ENCODE assay signal across 1 cellular context in genomic region chr1:18901147-18901951, GRCh38.
TF ChIP-seq lines count a peak whose summit lies in the region.

No MANE protein-coding gene starts in this region.

TF ChIP-seq in HepG2, 621 proteins besides CTCF, POLR2A, EP300 and RAD21 (continued from another document and continues in another):
- peak in 1 of 2 experiments; percentile 49; a peak in 1 of 4 replicates for TF ChIP-seq REST (IDR thresholded peaks at IDR 0.05; ENCODE audit: borderline replicate concordance in 1 of 2, low read depth in 1 of 2, low read length in 2 of 2)
- peak; percentile 35; the same call in 1 of the 2 replicates for TF ChIP-seq ZNF776 (CRISPR knock-in tag; IDR thresholded peaks at IDR 0.05)
- TF ChIP-seq ZNF75D (CRISPR knock-in tag; IDR thresholded peaks at IDR 0.05; ENCODE audit: borderline replicate concordance), result no peak
- no peak for TF ChIP-seq ZNF891 (CRISPR knock-in tag; IDR thresholded peaks at IDR 0.05)
- TF ChIP-seq PHF21A (CRISPR knock-in tag; IDR thresholded peaks at IDR 0.05), result peak; percentile 92
- no peak for TF ChIP-seq SMAD1 (CRISPR knock-in tag; IDR thresholded peaks at IDR 0.05; ENCODE audit: borderline replicate concordance, low read depth)
- TF ChIP-seq SMAD3 (CRISPR knock-in tag; IDR thresholded peaks at IDR 0.05), result no peak; the same call in 1 of the 2 replicates
- TF ChIP-seq EED (CRISPR knock-in tag; IDR thresholded peaks at IDR 0.05), result no peak
- no peak for TF ChIP-seq CCAR2 (optimal IDR thresholded peaks at IDR 0.05; ENCODE audit: low read depth, low read length)
- peak; percentile 41; the same call in 1 of the 2 replicates for TF ChIP-seq GFI1 (CRISPR knock-in tag; IDR thresholded peaks at IDR 0.05; ENCODE audit: borderline replicate concordance)
- no peak for TF ChIP-seq CENPT (CRISPR knock-in tag; IDR thresholded peaks at IDR 0.05; ENCODE audit: low read depth)
- TF ChIP-seq ZBTB20 (CRISPR knock-in tag; IDR thresholded peaks at IDR 0.05; ENCODE audit: borderline replicate concordance, low read depth), result peak; percentile 58; the same call in 1 of the 2 replicates
- no peak for TF ChIP-seq PRPF4 (IDR thresholded peaks at IDR 0.05; ENCODE audit: low read depth, low read length, poor library complexity, severe bottlenecking)
- TF ChIP-seq NR1H2 (CRISPR knock-in tag; IDR thresholded peaks at IDR 0.05; ENCODE audit: borderline replicate concordance, low read depth), result no peak
- TF ChIP-seq ZNF101 (CRISPR knock-in tag; IDR thresholded peaks at IDR 0.05; ENCODE audit: borderline replicate concordance, low read depth), result no peak
- TF ChIP-seq, protein P1, sequence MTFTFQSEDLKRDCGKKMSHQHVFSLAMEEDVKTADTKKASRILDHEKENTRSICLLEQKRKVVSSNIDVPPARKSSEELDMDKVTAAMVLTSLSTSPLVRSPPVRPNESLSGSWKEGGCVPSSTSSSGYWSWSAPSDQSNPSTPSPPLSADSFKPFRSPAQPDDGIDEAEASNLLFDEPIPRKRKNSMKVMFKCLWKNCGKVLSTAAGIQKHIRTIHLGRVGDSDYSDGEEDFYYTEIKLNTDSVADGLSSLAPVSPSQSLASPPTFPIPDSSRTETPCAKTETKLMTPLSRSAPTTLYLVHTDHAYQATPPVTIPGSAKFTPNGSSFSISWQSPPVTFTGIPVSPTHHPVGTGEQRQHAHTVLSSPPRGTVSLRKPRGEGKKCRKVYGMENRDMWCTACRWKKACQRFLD (CRISPR knock-in tag; IDR thresholded peaks at IDR 0.05; ENCODE audit: borderline replicate concordance), result no peak
- 0 out of 2 replicates have a peak, but pooled peaks have one; percentile 36 for TF ChIP-seq ZNF33A (CRISPR knock-in tag; IDR thresholded peaks at IDR 0.05; ENCODE audit: borderline replicate concordance)
- 0 out of 2 replicates have a peak, but pooled peaks have one; percentile 58 for TF ChIP-seq KLF13 (CRISPR knock-in tag; IDR thresholded peaks at IDR 0.05)
- TF ChIP-seq ZNF576 (CRISPR knock-in tag; IDR thresholded peaks at IDR 0.05), result no peak
- no peak; the same call in 1 of the 2 replicates for TF ChIP-seq ZNF460 (CRISPR knock-in tag; IDR thresholded peaks at IDR 0.05; ENCODE audit: borderline replicate concordance)
- peak; percentile 55 for TF ChIP-seq XRCC5 (optimal IDR thresholded peaks at IDR 0.05; ENCODE audit: low read length)
- TF ChIP-seq, protein P2, sequence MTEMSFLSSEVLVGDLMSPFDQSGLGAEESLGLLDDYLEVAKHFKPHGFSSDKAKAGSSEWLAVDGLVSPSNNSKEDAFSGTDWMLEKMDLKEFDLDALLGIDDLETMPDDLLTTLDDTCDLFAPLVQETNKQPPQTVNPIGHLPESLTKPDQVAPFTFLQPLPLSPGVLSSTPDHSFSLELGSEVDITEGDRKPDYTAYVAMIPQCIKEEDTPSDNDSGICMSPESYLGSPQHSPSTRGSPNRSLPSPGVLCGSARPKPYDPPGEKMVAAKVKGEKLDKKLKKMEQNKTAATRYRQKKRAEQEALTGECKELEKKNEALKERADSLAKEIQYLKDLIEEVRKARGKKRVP (CRISPR knock-in tag; IDR thresholded peaks at IDR 0.05), result peak in 1 of 2 experiments; percentile 73; a peak in 2 of 4 replicates
- no peak for TF ChIP-seq REXO4 (CRISPR knock-in tag; IDR thresholded peaks at IDR 0.05; ENCODE audit: borderline replicate concordance)
- TF ChIP-seq HES4 (CRISPR knock-in tag; IDR thresholded peaks at IDR 0.05; ENCODE audit: borderline replicate concordance), result no peak
- TF ChIP-seq HOXD1 (CRISPR knock-in tag; IDR thresholded peaks at IDR 0.05), result peak; percentile 71; the same call in 1 of the 2 replicates
- TF ChIP-seq BRD4 (CRISPR knock-in tag; IDR thresholded peaks at IDR 0.05), result peak; percentile 72
- TF ChIP-seq HHEX (CRISPR knock-in tag; IDR thresholded peaks at IDR 0.05), result peak; percentile 45; the same call in 1 of the 2 replicates
- TF ChIP-seq, protein P3, sequence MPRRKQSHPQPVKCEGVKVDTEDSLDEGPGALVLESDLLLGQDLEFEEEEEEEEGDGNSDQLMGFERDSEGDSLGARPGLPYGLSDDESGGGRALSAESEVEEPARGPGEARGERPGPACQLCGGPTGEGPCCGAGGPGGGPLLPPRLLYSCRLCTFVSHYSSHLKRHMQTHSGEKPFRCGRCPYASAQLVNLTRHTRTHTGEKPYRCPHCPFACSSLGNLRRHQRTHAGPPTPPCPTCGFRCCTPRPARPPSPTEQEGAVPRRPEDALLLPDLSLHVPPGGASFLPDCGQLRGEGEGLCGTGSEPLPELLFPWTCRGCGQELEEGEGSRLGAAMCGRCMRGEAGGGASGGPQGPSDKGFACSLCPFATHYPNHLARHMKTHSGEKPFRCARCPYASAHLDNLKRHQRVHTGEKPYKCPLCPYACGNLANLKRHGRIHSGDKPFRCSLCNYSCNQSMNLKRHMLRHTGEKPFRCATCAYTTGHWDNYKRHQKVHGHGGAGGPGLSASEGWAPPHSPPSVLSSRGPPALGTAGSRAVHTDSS (CRISPR knock-in tag; conservative IDR thresholded peaks at IDR 0.05), result no peak
- TF ChIP-seq, protein P4, sequence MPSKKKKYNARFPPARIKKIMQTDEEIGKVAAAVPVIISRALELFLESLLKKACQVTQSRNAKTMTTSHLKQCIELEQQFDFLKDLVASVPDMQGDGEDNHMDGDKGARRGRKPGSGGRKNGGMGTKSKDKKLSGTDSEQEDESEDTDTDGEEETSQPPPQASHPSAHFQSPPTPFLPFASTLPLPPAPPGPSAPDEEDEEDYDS (CRISPR knock-in tag; IDR thresholded peaks at IDR 0.05), result peak; percentile 90
- no peak for TF ChIP-seq ZNF616 (CRISPR knock-in tag; IDR thresholded peaks at IDR 0.05; ENCODE audit: low read depth)
- TF ChIP-seq ZNF703 (CRISPR knock-in tag; IDR thresholded peaks at IDR 0.05; ENCODE audit: borderline replicate concordance), result no peak
- no peak for TF ChIP-seq RFX1 (IDR thresholded peaks at IDR 0.05)
- TF ChIP-seq, protein P5, sequence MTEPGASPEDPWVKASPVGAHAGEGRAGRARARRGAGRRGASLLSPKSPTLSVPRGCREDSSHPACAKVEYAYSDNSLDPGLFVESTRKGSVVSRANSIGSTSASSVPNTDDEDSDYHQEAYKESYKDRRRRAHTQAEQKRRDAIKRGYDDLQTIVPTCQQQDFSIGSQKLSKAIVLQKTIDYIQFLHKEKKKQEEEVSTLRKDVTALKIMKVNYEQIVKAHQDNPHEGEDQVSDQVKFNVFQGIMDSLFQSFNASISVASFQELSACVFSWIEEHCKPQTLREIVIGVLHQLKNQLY (CRISPR knock-in tag; IDR thresholded peaks at IDR 0.05), result peak; percentile 79
- TF ChIP-seq ZNF777 (CRISPR knock-in tag; IDR thresholded peaks at IDR 0.05), result peak; percentile 35; the same call in 1 of the 2 replicates
- no peak for TF ChIP-seq NCOA5 (CRISPR knock-in tag; IDR thresholded peaks at IDR 0.05)
- TF ChIP-seq SP5 (CRISPR knock-in tag; IDR thresholded peaks at IDR 0.05; ENCODE audit: borderline replicate concordance, low read depth), result peak; percentile 68
- no peak for TF ChIP-seq HCFC1 (IDR thresholded peaks at IDR 0.05; ENCODE audit: low read depth, low read length)
- TF ChIP-seq MZF1 (CRISPR knock-in tag; IDR thresholded peaks at IDR 0.05; ENCODE audit: borderline replicate concordance), result no peak
- TF ChIP-seq ZNF17 (CRISPR knock-in tag; IDR thresholded peaks at IDR 0.05), result no peak
- no peak for TF ChIP-seq ZNF367 (CRISPR knock-in tag; IDR thresholded peaks at IDR 0.05; ENCODE audit: borderline replicate concordance)
- no peak; the same call in 1 of the 2 replicates for TF ChIP-seq JDP2 (CRISPR knock-in tag; IDR thresholded peaks at IDR 0.05; ENCODE audit: borderline replicate concordance)
- TF ChIP-seq TBL1XR1 (IDR thresholded peaks at IDR 0.05; ENCODE audit: borderline replicate concordance, low read length, partially characterized antibody), result peak; percentile 31
- TF ChIP-seq SKI (IDR thresholded peaks at IDR 0.05; ENCODE audit: partially characterized antibody), result peak; percentile 24
- no peak for TF ChIP-seq ZNF558 (CRISPR knock-in tag; IDR thresholded peaks at IDR 0.05; ENCODE audit: borderline replicate concordance)
- TF ChIP-seq CBFB (CRISPR knock-in tag; IDR thresholded peaks at IDR 0.05), result peak; percentile 84
- TF ChIP-seq RELA (CRISPR knock-in tag; IDR thresholded peaks at IDR 0.05), result no peak; the same call in 1 of the 2 replicates
- no peak for TF ChIP-seq SP4 (CRISPR knock-in tag; IDR thresholded peaks at IDR 0.05)
- no peak for TF ChIP-seq RNF219 (CRISPR knock-in tag; IDR thresholded peaks at IDR 0.05)
- no peak for TF ChIP-seq AGO1 (IDR thresholded peaks at IDR 0.05; ENCODE audit: low read depth, low read length, poor library complexity, severe bottlenecking)
- peak; percentile 96 for TF ChIP-seq HNF1B (CRISPR knock-in tag; IDR thresholded peaks at IDR 0.05)
- peak; percentile 59; the same call in 1 of the 2 replicates for TF ChIP-seq ZNF331 (CRISPR knock-in tag; IDR thresholded peaks at IDR 0.05)
- TF ChIP-seq PRDM4 (CRISPR knock-in tag; IDR thresholded peaks at IDR 0.05; ENCODE audit: borderline replicate concordance), result no peak
- no peak for TF ChIP-seq ARNT (IDR thresholded peaks at IDR 0.05)
- TF ChIP-seq SP1 (IDR thresholded peaks at IDR 0.05), result no peak
- no peak for TF ChIP-seq SP1 (CRISPR knock-in tag; IDR thresholded peaks at IDR 0.05)
